Comparison of ENCODE assay signal across 9 cellular contexts in the genomic region with DNA sequence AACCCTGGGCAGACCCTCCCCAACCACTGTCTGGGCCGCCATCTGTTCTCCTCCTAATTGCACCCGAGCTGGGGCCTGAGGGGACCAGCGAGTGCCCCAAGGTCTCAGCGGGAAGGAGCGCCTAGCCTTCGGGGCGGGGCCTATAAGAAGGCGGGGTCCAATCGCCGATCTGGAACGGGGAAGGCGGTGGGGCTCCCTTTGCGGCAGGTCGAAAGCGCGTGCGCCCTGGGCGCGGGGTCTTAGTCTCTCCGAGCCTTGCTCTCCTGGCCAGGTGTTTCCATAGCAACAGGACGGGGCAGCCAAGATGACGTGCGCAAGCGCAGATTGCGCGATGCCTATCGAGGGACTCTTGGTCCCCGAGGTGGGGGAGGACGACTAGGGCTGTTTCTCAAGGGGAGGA. TPM values are rescaled to one million over a fixed set of nuclear protein-coding genes. Genes with fewer than 3 reads are reported as not detected.
A peak's percentile ranks its signal among the peaks of the same experiment; 100 is the strongest.
DNase-seq lines count a peak whose midpoint lies in the region; ATAC-seq and TF ChIP-seq lines count a peak whose summit lies in the region.
"Had no signal": no experiment of that assay in that cellular context is flagged by ENCODE, and none has a peak within 500 bp of the region (broad histone marks: within the 10 kb centered on the region; RNA-seq: fewer than 3 reads in every experiment).

No MANE protein-coding gene starts in this region.

- peak overlapping the region; percentile 40 for H3K4me3 ChIP-seq in epithelial cell of proximal tubule (ENCODE audit: low read depth, low read length)
- H3K4me3 ChIP-seq: right lobe of liver had no signal

- intact Hi-C loops in posterior cingulate gyrus (cut with DNase I) = no loop called here

- DNase-seq in NCI-H1436 (lab: John Stamatoyannopoulos, UW) = peak; percentile 58
- no peak for DNase-seq in NCI-H1436 treated with DMSO at 0.1 percent for 48 hours (lab: John Stamatoyannopoulos, UW)
- peak; percentile 0 for DNase-seq in RPMI8226
- DNase-seq in epithelial cell of proximal tubule (ENCODE audit: low read depth) = no peak
- DNase-seq in posterior cingulate gyrus = peak in 7 of 10 donors; percentile 19 to 93 (median 60)
- no peak for DNase-seq in NOMO-1 treated with dmso at 0.1 percent for 144 hours (lab: John Stamatoyannopoulos, UW; ENCODE audit: unreplicated experiment)
- DNase-seq in NCI-H2196 treated with DMSO at 0.1 percent for 48 hours (lab: John Stamatoyannopoulos, UW; ENCODE audit: unreplicated experiment) = no peak

- no peak for ATAC-seq in GM21515 (IDR thresholded peaks at IDR 0.05; ENCODE audit: unreplicated experiment)

- no peak for TF ChIP-seq CTCF in epithelial cell of proximal tubule (conservative IDR thresholded peaks at IDR 0.05; ENCODE audit: low read depth, low read length)

RNA-seq across cellular contexts. Expression of gene MAST1, which starts 2.8 kb away (rescaled TPM):
- 0.22 and 1.5 TPM in 2 replicates for total RNA-seq in epithelial cell of proximal tubule

RNA-seq across cellular contexts. Expression of gene RTBDN, which starts 6.7 kb away (rescaled TPM):
- total RNA-seq in epithelial cell of proximal tubule = not detected in 2 replicates
- total RNA-seq: right lobe of liver had no signal

RNA-seq across cellular contexts. Expression of gene RNASEH2A, which starts 34.7 kb away (rescaled TPM):
- total RNA-seq in epithelial cell of proximal tubule = 49.6 and 62.7 TPM in 2 replicates

RNA-seq across cellular contexts. Expression of gene THSD8, which starts 39.2 kb away (rescaled TPM):
- not detected in 2 replicates for total RNA-seq in epithelial cell of proximal tubule

RNA-seq across cellular contexts. Expression of gene PRDX2, which starts 39.5 kb away (rescaled TPM):
- total RNA-seq in epithelial cell of proximal tubule = 463 and 571 TPM in 2 replicates

Comparison
In these comparisons a context has a peak if more than half of its experiments do, and no peak if none do; other contexts are left out.
1. DNase-seq: peak in NCI-H1436 (single experiment), RPMI8226 (single experiment) and posterior cingulate gyrus (7 of 10); none in NCI-H1436 treated with DMSO at 0.1 percent for 48 hours (single experiment), epithelial cell of proximal tubule (single experiment), NOMO-1 treated with dmso at 0.1 percent for 144 hours (single experiment) and NCI-H2196 treated with DMSO at 0.1 percent for 48 hours (single experiment).